11 cellular contexts compared by ENCODE assay signal in genomic region chr12:49333778-49334177, GRCh38. TPM values are rescaled to one million over a fixed set of nuclear protein-coding genes. Genes with fewer than 3 reads are reported as not detected.
"Had no signal": no experiment of that assay in that cellular context is flagged by ENCODE, and none has a peak within 500 bp of the region (broad histone marks: within the 10 kb centered on the region; RNA-seq: fewer than 3 reads in every experiment).

No MANE protein-coding gene starts in this region.

RNA-seq across cellular contexts. Expression of gene C1QL4, which starts 3.2 kb away (rescaled TPM):
- total RNA-seq: activated CD4-positive, alpha-beta memory T cell treated with anti-CD3 and anti-CD28 coated beads, Interleukin-2, amount 10 ng/mL, durations not matched to agents 7 days and 5 days; activated CD4-positive, alpha-beta T cell treated with anti-CD3 and anti-CD28 coated beads for 36 hours; activated CD4-positive, alpha-beta T cell treated with anti-CD3 and anti-CD28 coated beads, Interleukin-2, amount 10 ng/mL, durations not matched to agents 7 days and 5 days; activated CD8-positive, alpha-beta memory T cell treated with anti-CD3 and anti-CD28 coated beads, Interleukin-2, amount 10 ng/mL, durations not matched to agents 7 days and 5 days; activated CD8-positive, alpha-beta T cell treated with anti-CD3 and anti-CD28 coated beads, Interleukin-2, amount 10 ng/mL, durations not matched to agents 7 days and 5 days; activated naive CD8-positive, alpha-beta T cell treated with anti-CD3 and anti-CD28 coated beads, Interleukin-2, amount 10 ng/mL, durations not matched to agents 7 days and 5 days; activated T-helper 2 cell treated with anti-CD3 and anti-CD28 coated beads, Interferon-gamma antibody, Interleukin-2, Interleukin-4, amounts not matched to agents 10 μg/mL and 5 μg/mL and 100 μg/mL, durations not matched to agents 14 hours and 24 hours and 36 hours; ascending aorta; bronchial epithelial cell; cardiac muscle cell had no signal
- polyA plus RNA-seq: adipose tissue, cardiac muscle cell had no signal

RNA-seq across cellular contexts. Expression of gene TROAP, which starts 10.7 kb away (rescaled TPM):
- total RNA-seq: ascending aorta had no signal

RNA-seq across cellular contexts. Expression of gene DNAJC22, which starts 12.9 kb away (rescaled TPM):
- total RNA-seq: activated CD4-positive, alpha-beta T cell treated with anti-CD3 and anti-CD28 coated beads, Interleukin-2, amount 10 ng/mL, durations not matched to agents 7 days and 5 days; ascending aorta had no signal

RNA-seq across cellular contexts. Expression of gene PRPH, which starts 38.8 kb away (rescaled TPM):
- total RNA-seq: activated CD4-positive, alpha-beta T cell treated with anti-CD3 and anti-CD28 coated beads for 36 hours; activated CD4-positive, alpha-beta T cell treated with anti-CD3 and anti-CD28 coated beads, Interleukin-2, amount 10 ng/mL, durations not matched to agents 7 days and 5 days; activated CD8-positive, alpha-beta T cell treated with anti-CD3 and anti-CD28 coated beads, Interleukin-2, amount 10 ng/mL, durations not matched to agents 7 days and 5 days; activated T-helper 2 cell treated with anti-CD3 and anti-CD28 coated beads, Interferon-gamma antibody, Interleukin-2, Interleukin-4, amounts not matched to agents 10 μg/mL and 5 μg/mL and 100 μg/mL, durations not matched to agents 14 hours and 24 hours and 36 hours; ascending aorta had no signal
